15 cellular contexts compared by ENCODE assay signal in the genomic region with DNA sequence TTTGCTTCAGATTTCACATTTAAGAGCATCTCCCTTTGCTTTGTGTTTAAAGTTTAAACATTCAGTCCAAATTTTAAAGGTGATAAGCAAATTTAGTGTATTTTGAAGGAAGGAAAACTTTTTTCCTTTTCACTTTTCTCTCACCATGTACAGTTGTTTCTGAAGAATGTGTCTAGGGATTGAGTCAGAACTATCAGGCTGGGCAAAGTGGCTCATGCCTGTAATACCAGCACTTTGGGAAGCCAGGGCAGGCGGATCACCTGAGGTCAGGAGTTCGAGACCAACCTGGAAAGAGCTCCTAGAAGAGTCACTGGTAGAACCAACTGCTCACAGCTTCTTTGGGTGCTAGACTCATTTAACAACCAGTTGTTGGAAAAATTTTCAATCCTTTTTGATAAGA.
"Had no signal": no experiment of that assay in that cellular context is flagged by ENCODE, and none has a peak within 500 bp of the region (broad histone marks: within the 10 kb centered on the region; RNA-seq: fewer than 3 reads in every experiment).

No MANE protein-coding gene starts in this region.

- DNase-seq: activated CD4-positive, alpha-beta T cell treated with anti-CD3 and anti-CD28 coated beads, Interleukin-2, amount 10 ng/mL, durations not matched to agents 7 days and 5 days; activated CD4-positive, CD25-positive, alpha-beta regulatory T cell; activated naive CD4-positive, alpha-beta T cell treated with anti-CD3 and anti-CD28 coated beads, Interleukin-2, amount 50 U/mL, for 16 hours; activated T-cell treated with anti-CD3 and anti-CD28 coated beads for 4 hours; adrenal gland; effector memory CD4-positive, alpha-beta T cell; erythroblast; mucosa of descending colon; natural killer cell; stimulated activated CD4-positive, alpha-beta T cell treated with anti-CD3 and anti-CD28 coated beads, Interleukin-4, amount 100 ng/mL, for 4 hours; stomach had no signal

- H3K36me3 Mint-ChIP-seq: natural killer cell had no signal

- H3K36me3 ChIP-seq: adrenal gland, stomach, thoracic aorta had no signal

- H3K4me3 Mint-ChIP-seq: activated CD4-positive, alpha-beta T cell treated with anti-CD3 and anti-CD28 coated beads, Interleukin-2, amount 10 ng/mL, durations not matched to agents 7 days and 5 days; activated T-helper 17 cell treated with anti-CD3 and anti-CD28 coated beads, Interleukin-2, amount 50 U/mL, for 72 hours; central memory CD8-positive, alpha-beta T cell; natural killer cell had no signal

- ATAC-seq: activated T-helper 17 cell treated with anti-CD3 and anti-CD28 coated beads, Interleukin-2, amount 50 U/mL, for 72 hours; left lobe of liver; mucosa of descending colon; natural killer cell had no signal

- H3K4me1 ChIP-seq: adrenal gland had no signal

- H3K27ac Mint-ChIP-seq: activated CD4-positive, alpha-beta T cell treated with anti-CD3 and anti-CD28 coated beads, Interleukin-2, amount 10 ng/mL, durations not matched to agents 7 days and 5 days; activated T-helper 17 cell treated with anti-CD3 and anti-CD28 coated beads, Interleukin-2, amount 50 U/mL, for 72 hours; natural killer cell had no signal

- H3K9me3 ChIP-seq: adrenal gland, mucosa of descending colon, stomach, thoracic aorta had no signal

- H3K27ac ChIP-seq: adrenal gland, stomach had no signal

- H3K4me3 ChIP-seq: adrenal gland, mucosa of descending colon, stomach had no signal

- H3K27me3 Mint-ChIP-seq: activated CD4-positive, alpha-beta T cell treated with anti-CD3 and anti-CD28 coated beads, Interleukin-2, amount 10 ng/mL, durations not matched to agents 7 days and 5 days; activated T-helper 17 cell treated with anti-CD3 and anti-CD28 coated beads, Interleukin-2, amount 50 U/mL, for 72 hours; central memory CD8-positive, alpha-beta T cell had no signal

- H3K27me3 ChIP-seq: adrenal gland, stomach had no signal

- H3K4me1 Mint-ChIP-seq: activated CD4-positive, alpha-beta T cell treated with anti-CD3 and anti-CD28 coated beads, Interleukin-2, amount 10 ng/mL, durations not matched to agents 7 days and 5 days; activated T-helper 17 cell treated with anti-CD3 and anti-CD28 coated beads, Interleukin-2, amount 50 U/mL, for 72 hours; central memory CD8-positive, alpha-beta T cell; natural killer cell had no signal
